In the genomic region with DNA sequence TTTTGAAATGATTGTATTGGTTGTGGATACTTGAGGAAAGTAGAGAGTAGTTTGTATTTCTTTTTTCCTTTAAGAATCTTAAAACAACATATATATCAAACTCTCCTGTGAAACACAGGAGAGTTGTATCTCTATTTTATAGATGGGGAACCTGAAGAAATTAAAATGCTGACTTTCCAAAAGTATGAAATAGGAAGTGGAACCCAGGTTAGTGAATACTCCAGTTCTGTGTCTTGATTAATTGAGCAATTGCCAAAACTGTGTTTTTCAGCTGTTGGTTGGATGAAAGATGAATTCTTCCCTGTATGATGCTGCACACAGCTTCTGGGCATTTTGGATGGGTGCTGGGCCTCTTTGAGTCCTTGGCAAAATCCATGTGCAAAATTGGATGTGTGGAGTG, we compare ENCODE assay signal across 16 cellular contexts.
DNase-seq lines count a peak whose midpoint lies in the region; ATAC-seq and TF ChIP-seq lines count a peak whose summit lies in the region.
"Had no signal": no experiment of that assay in that cellular context is flagged by ENCODE, and none has a peak within 500 bp of the region (broad histone marks: within the 10 kb centered on the region; RNA-seq: fewer than 3 reads in every experiment).

No MANE protein-coding gene starts in this region.

- no peaks in the 10 kb centered on the region for H3K4me1 ChIP-seq in PC-9 (replicated peaks; ENCODE audit: insufficient read depth)

- no peaks in the 10 kb centered on the region for H3K9me3 Mint-ChIP-seq in activated CD4-positive, alpha-beta T cell treated with anti-CD3 and anti-CD28 coated beads for 36 hours (ENCODE audit: low read depth)
- H3K9me3 Mint-ChIP-seq in activated CD4-positive, alpha-beta T cell treated with anti-CD3 and anti-CD28 coated beads, Interleukin-2, amount 10 ng/mL, durations not matched to agents 7 days and 5 days = peaks cover 2% of the 10 kb centered on the region
- H3K9me3 Mint-ChIP-seq in memory B cell = no peaks in the 10 kb centered on the region

- no peaks in the 10 kb centered on the region for H3K36me3 ChIP-seq in PC-9 (ENCODE audit: low read depth)
- H3K36me3 ChIP-seq: Peyer's patch had no signal

- H3F3A ChIP-seq in PC-9 (ENCODE audit: insufficient read depth, low read depth) = no peaks in the 10 kb centered on the region

- POLR2A ChIA-PET in activated CD4-positive, alpha-beta T cell treated with anti-CD3 and anti-CD28 coated beads for 36 hours (lab: Charles Lee) = no interaction called here
- POLR2A ChIA-PET in activated CD4-positive, alpha-beta T cell treated with anti-CD3 and anti-CD28 coated beads, Interleukin-2, amount 10 ng/mL, durations not matched to agents 7 days and 5 days (lab: Charles Lee) = no interaction called here
- POLR2A ChIA-PET in PC-9 (lab: Charles Lee; ENCODE audit: unreplicated experiment) = no interaction called here

- H3K27me3 ChIP-seq in PC-9 (ENCODE audit: insufficient read depth, low read depth) = no peaks in the 10 kb centered on the region
- H3K27me3 ChIP-seq: BLaER1 treated with 17β-estradiol and CSF1 and Interleukin-3, amounts not matched to agents 10 nM and 100 nM; Peyer's patch had no signal

- H3K36me3 Mint-ChIP-seq in activated CD4-positive, alpha-beta T cell treated with anti-CD3 and anti-CD28 coated beads for 36 hours (ENCODE audit: low read depth) = peaks cover 12% of the 10 kb centered on the region
- H3K36me3 Mint-ChIP-seq in activated CD4-positive, alpha-beta T cell treated with anti-CD3 and anti-CD28 coated beads, Interleukin-2, amount 10 ng/mL, durations not matched to agents 7 days and 5 days (ENCODE audit: low read depth) = peaks cover 10% of the 10 kb centered on the region
- H3K36me3 Mint-ChIP-seq in memory B cell = peaks cover 8% of the 10 kb centered on the region

- intact Hi-C loops in activated CD4-positive, alpha-beta T cell treated with anti-CD3 and anti-CD28 coated beads for 36 hours (cut with DNase I, micrococcal nuclease) = loop anchor here in 1 of 2 experiments (5.0 kb wide), 1 partner anchor 244 kb away; no protein-coding TSS in a partner anchor
- intact Hi-C loops in PC-9 (cut with micrococcal nuclease; ENCODE audit: unreplicated experiment) = no loop called here

- no peak for ATAC-seq in activated CD4-positive, alpha-beta T cell treated with anti-CD3 and anti-CD28 coated beads for 36 hours
- ATAC-seq in memory B cell (ENCODE audit: low read depth) (no peak), HG03280 (IDR thresholded peaks at IDR 0.05; ENCODE audit: unreplicated experiment) (no peak)

- peaks cover 81% of the 10 kb centered on the region for H3K4me1 Mint-ChIP-seq in activated CD4-positive, alpha-beta T cell treated with anti-CD3 and anti-CD28 coated beads for 36 hours
- H3K4me1 Mint-ChIP-seq in activated CD4-positive, alpha-beta T cell treated with anti-CD3 and anti-CD28 coated beads, Interleukin-2, amount 10 ng/mL, durations not matched to agents 7 days and 5 days = peaks cover 53% of the 10 kb centered on the region
- H3K4me1 Mint-ChIP-seq in memory B cell = peaks cover 56% of the 10 kb centered on the region

- H3K27ac Mint-ChIP-seq in activated CD4-positive, alpha-beta T cell treated with anti-CD3 and anti-CD28 coated beads for 36 hours = peak overlapping the region; percentile 72
- no peak overlapping the region for H3K27ac Mint-ChIP-seq in activated CD4-positive, alpha-beta T cell treated with anti-CD3 and anti-CD28 coated beads, Interleukin-2, amount 10 ng/mL, durations not matched to agents 7 days and 5 days
- H3K27ac Mint-ChIP-seq in memory B cell = peak overlapping the region; percentile 80

- H3K4me3 Mint-ChIP-seq in activated CD4-positive, alpha-beta T cell treated with anti-CD3 and anti-CD28 coated beads for 36 hours = no peak overlapping the region
- H3K4me3 Mint-ChIP-seq in activated CD4-positive, alpha-beta T cell treated with anti-CD3 and anti-CD28 coated beads, Interleukin-2, amount 10 ng/mL, durations not matched to agents 7 days and 5 days = no peak overlapping the region
- H3K4me3 Mint-ChIP-seq in memory B cell = no peak overlapping the region

- H3K4me2 ChIP-seq in PC-9 = no peak overlapping the region

- no peak for DNase-seq in activated CD4-positive, alpha-beta T cell treated with anti-CD3 and anti-CD28 coated beads for 36 hours
- no peak for DNase-seq in activated CD4-positive, alpha-beta T cell treated with anti-CD3 and anti-CD28 coated beads, Interleukin-2, amount 10 ng/mL, durations not matched to agents 7 days and 5 days
- DNase-seq in CD1c-positive myeloid dendritic cell (ENCODE audit: extremely low spot score) = peak; percentile 22
- peak; percentile 12 for DNase-seq in LHCN-M2 (ENCODE audit: low read depth)
- no peak for DNase-seq in memory B cell (ENCODE audit: low spot score in 2 of 2)
- no peak for DNase-seq in PC-9
- no peak for DNase-seq in erythroblast (lab: John Stamatoyannopoulos, UW)
- DNase-seq: COR-L47, NCI-H1436, NCI-H2029 treated with DMSO at 0.1 percent for 48 hours, NCI-H510A treated with DMSO at 0.1 percent for 48 hours, Peyer's patch, Right ventricle myocardium superior had no signal

- no peaks in the 10 kb centered on the region for H3K9me3 ChIP-seq in PC-9 (ENCODE audit: insufficient read depth, low read depth)
- H3K9me3 ChIP-seq: Peyer's patch had no signal

- TF ChIP-seq CTCF in PC-9 (conservative IDR thresholded peaks at IDR 0.05) = no peak

- H3K27me3 Mint-ChIP-seq in activated CD4-positive, alpha-beta T cell treated with anti-CD3 and anti-CD28 coated beads for 36 hours = no peaks in the 10 kb centered on the region
- no peaks in the 10 kb centered on the region for H3K27me3 Mint-ChIP-seq in activated CD4-positive, alpha-beta T cell treated with anti-CD3 and anti-CD28 coated beads, Interleukin-2, amount 10 ng/mL, durations not matched to agents 7 days and 5 days
- H3K27me3 Mint-ChIP-seq in memory B cell = no peaks in the 10 kb centered on the region

- CTCF ChIA-PET in activated CD4-positive, alpha-beta T cell treated with anti-CD3 and anti-CD28 coated beads for 36 hours (lab: Charles Lee) = interaction anchor here (0.7 kb wide), 1 partner anchor 41 kb away, joined by 3 read pairs; no protein-coding TSS in a partner anchor
- CTCF ChIA-PET in activated CD4-positive, alpha-beta T cell treated with anti-CD3 and anti-CD28 coated beads, Interleukin-2, amount 10 ng/mL, durations not matched to agents 7 days and 5 days (lab: Charles Lee) = no interaction called here
- CTCF ChIA-PET in PC-9 (lab: Charles Lee) = no interaction called here

- H4K20me1 ChIP-seq in PC-9 (ENCODE audit: insufficient read depth) = 0 out of 2 replicates have a peak, but pooled peaks cover 3% of the 10 kb centered on the region

- no peaks in the 10 kb centered on the region for H3K9me2 ChIP-seq in PC-9 (ENCODE audit: insufficient read depth)

- no peak overlapping the region for H3K27ac ChIP-seq in PC-9
- H3K27ac ChIP-seq: BLaER1 treated with 17β-estradiol and CSF1 and Interleukin-3, amounts not matched to agents 10 nM and 100 nM; Peyer's patch; SK-N-MC had no signal

- H3K79me2 ChIP-seq in PC-9 (ENCODE audit: low read depth) = peaks cover 68% of the 10 kb centered on the region

- BruUV-seq in PC-9 (replicated peaks; lab: Mats Ljungman, UMichigan) = no TSS peak

- no peak overlapping the region for H2AFZ ChIP-seq in PC-9

- H3K4me3 ChIP-seq in PC-9 = no peak overlapping the region
- H3K4me3 ChIP-seq: BLaER1 treated with 17β-estradiol and CSF1 and Interleukin-3, amounts not matched to agents 10 nM and 100 nM; Peyer's patch; SK-N-MC had no signal

- no peak for TF ChIP-seq POLR2A in erythroblast (IDR thresholded peaks at IDR 0.05; ENCODE audit: low read length)

Comparison
In these comparisons a context has a peak if more than half of its experiments do, and no peak if none do; other contexts are left out.
1. DNase-seq: peak in CD1c-positive myeloid dendritic cell (single experiment) and LHCN-M2 (single experiment); none in activated CD4-positive, alpha-beta T cell treated with anti-CD3 and anti-CD28 coated beads for 36 hours (single experiment), activated CD4-positive, alpha-beta T cell treated with anti-CD3 and anti-CD28 coated beads, Interleukin-2, amount 10 ng/mL, durations not matched to agents 7 days and 5 days (single experiment), memory B cell (0 of 2), PC-9 (0 of 2) and erythroblast (0 of 2).